ENCODE assay signal across 17 cellular contexts in genomic region chr17:67813803-67814180, GRCh38.
"Had no signal": no experiment of that assay in that cellular context is flagged by ENCODE, and none has a peak within 500 bp of the region (broad histone marks: within the 10 kb centered on the region; RNA-seq: fewer than 3 reads in every experiment).

No MANE protein-coding gene starts in this region.

- DNase-seq: activated CD4-positive, alpha-beta T cell treated with anti-CD3 and anti-CD28 coated beads, Interleukin-2, amount 50 U/mL, for 48 hours; activated CD8-positive, alpha-beta memory T cell treated with anti-CD3 and anti-CD28 coated beads, Interleukin-2, amount 10 ng/mL, durations not matched to agents 7 days and 5 days; activated T-cell treated with anti-CD3 and anti-CD28 coated beads, Interleukin-2, amount 50 U/mL, for 1 hour; amygdala; body of pancreas; caudate nucleus; colonic mucosa; esophagus squamous epithelium; glutamatergic neuron; psoas muscle; stimulated activated CD4-positive, alpha-beta T cell treated with anti-CD3 and anti-CD28 coated beads, Interleukin-4, amount 100 ng/mL, for 4 hours; stimulated activated CD8-positive, alpha-beta memory T cell treated with anti-CD3 and anti-CD28 coated beads, Interleukin-4, amount 100 ng/mL, for 48 hours had no signal

- H3K27ac Mint-ChIP-seq: activated CD8-positive, alpha-beta memory T cell treated with anti-CD3 and anti-CD28 coated beads, Interleukin-2, amount 10 ng/mL, durations not matched to agents 7 days and 5 days; activated naive CD4-positive, alpha-beta T cell treated with anti-CD3 and anti-CD28 coated beads, Interleukin-2, amount 50 U/mL, for 24 hours; stimulated activated naive CD8-positive, alpha-beta T cell treated with anti-CD3 and anti-CD28 coated beads, Interleukin-15, Interleukin-2, amounts not matched to agents 100 ng/mL and 50 ng/mL, for 24 hours; type B pancreatic cell had no signal

- H3K9me3 Mint-ChIP-seq: activated naive CD4-positive, alpha-beta T cell treated with anti-CD3 and anti-CD28 coated beads, Interleukin-2, amount 50 U/mL, for 24 hours; stimulated activated naive CD8-positive, alpha-beta T cell treated with anti-CD3 and anti-CD28 coated beads, Interleukin-15, Interleukin-2, amounts not matched to agents 100 ng/mL and 50 ng/mL, for 24 hours; type B pancreatic cell had no signal

- H3K27me3 Mint-ChIP-seq: activated naive CD4-positive, alpha-beta T cell treated with anti-CD3 and anti-CD28 coated beads, Interleukin-2, amount 50 U/mL, for 24 hours; stimulated activated naive CD8-positive, alpha-beta T cell treated with anti-CD3 and anti-CD28 coated beads, Interleukin-15, Interleukin-2, amounts not matched to agents 100 ng/mL and 50 ng/mL, for 24 hours; type B pancreatic cell had no signal

- H3K4me3 Mint-ChIP-seq: activated CD8-positive, alpha-beta memory T cell treated with anti-CD3 and anti-CD28 coated beads, Interleukin-2, amount 10 ng/mL, durations not matched to agents 7 days and 5 days; activated naive CD4-positive, alpha-beta T cell treated with anti-CD3 and anti-CD28 coated beads, Interleukin-2, amount 50 U/mL, for 24 hours; stimulated activated naive CD8-positive, alpha-beta T cell treated with anti-CD3 and anti-CD28 coated beads, Interleukin-15, Interleukin-2, amounts not matched to agents 100 ng/mL and 50 ng/mL, for 24 hours; type B pancreatic cell had no signal

- H3K36me3 Mint-ChIP-seq: activated CD8-positive, alpha-beta memory T cell treated with anti-CD3 and anti-CD28 coated beads, Interleukin-2, amount 10 ng/mL, durations not matched to agents 7 days and 5 days; activated naive CD4-positive, alpha-beta T cell treated with anti-CD3 and anti-CD28 coated beads, Interleukin-2, amount 50 U/mL, for 24 hours; type B pancreatic cell had no signal

- ATAC-seq: activated CD8-positive, alpha-beta memory T cell treated with anti-CD3 and anti-CD28 coated beads, Interleukin-2, amount 10 ng/mL, durations not matched to agents 7 days and 5 days; body of pancreas; psoas muscle had no signal

- H3K4me1 Mint-ChIP-seq: activated CD8-positive, alpha-beta memory T cell treated with anti-CD3 and anti-CD28 coated beads, Interleukin-2, amount 10 ng/mL, durations not matched to agents 7 days and 5 days; activated naive CD4-positive, alpha-beta T cell treated with anti-CD3 and anti-CD28 coated beads, Interleukin-2, amount 50 U/mL, for 24 hours had no signal

- H3K4me3 ChIP-seq: body of pancreas, colonic mucosa, esophagus squamous epithelium, psoas muscle, right lobe of liver, smooth muscle cell had no signal
